Comparison of ENCODE assay signal across 14 cellular contexts in the genomic region with DNA sequence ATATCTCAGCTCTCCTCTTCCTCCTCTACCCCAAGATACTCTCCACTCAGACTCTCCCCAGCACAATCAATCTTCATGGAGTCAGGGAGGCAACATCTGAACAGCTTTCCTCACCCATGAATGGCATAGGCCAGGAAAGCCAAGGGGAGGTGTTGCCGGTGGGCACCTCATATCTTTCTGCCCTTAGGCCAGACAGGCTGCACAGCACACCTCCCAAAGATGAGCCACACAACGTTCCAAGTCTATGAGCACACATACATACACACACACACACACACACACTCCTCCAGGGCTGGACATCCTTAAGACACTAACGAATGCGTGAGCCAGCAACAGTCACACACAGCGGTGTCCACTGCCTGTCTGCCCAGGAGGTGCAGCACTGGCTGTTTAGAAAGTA. TPM values are rescaled to one million over a fixed set of nuclear protein-coding genes. Genes with fewer than 3 reads are reported as not detected.
DNase-seq lines count a peak whose midpoint lies in the region; ATAC-seq and TF ChIP-seq lines count a peak whose summit lies in the region.
"Had no signal": no experiment of that assay in that cellular context is flagged by ENCODE, and none has a peak within 500 bp of the region (broad histone marks: within the 10 kb centered on the region; RNA-seq: fewer than 3 reads in every experiment).

No MANE protein-coding gene starts in this region.

- POLR2A ChIA-PET in WTC11 (lab: Charles Lee) = no interaction called here

- no peak overlapping the region for H3K4me3 ChIP-seq in colonic mucosa
- H3K4me3 ChIP-seq: GM23338 had no signal

- ATAC-seq in WTC11 (no peak), HG02840 (IDR thresholded peaks at IDR 0.05; ENCODE audit: low FRiP score, unreplicated experiment) (no peak)
- ATAC-seq: GM23338, HCT116 had no signal

- no peaks in the 10 kb centered on the region for H3K27me3 Mint-ChIP-seq in WTC11 (ENCODE audit: low read depth)
- H3K27me3 Mint-ChIP-seq: B cell; CD4-positive, alpha-beta T cell had no signal

- DNase-seq in WTC11 (ENCODE audit: low spot score) (no peak), colonic mucosa (peak; percentile 9), ureter (ENCODE audit: low spot score) (peak; percentile 4), activated gamma-delta T cell treated with Interleukin-2 at 50 U/mL for 16 hours (no peak), SIG-M5 treated with dmso at 0.1 percent for 504 hours (lab: John Stamatoyannopoulos, UW; ENCODE audit: unreplicated experiment) (no peak)
- DNase-seq: C1 segment of cervical spinal cord; Calu3; CD4-positive, alpha-beta T cell; DMS 273 treated with DMSO at 0.1 percent for 48 hours had no signal

- H3K9me3 Mint-ChIP-seq in WTC11 = no peaks in the 10 kb centered on the region
- H3K9me3 Mint-ChIP-seq: CD4-positive, alpha-beta T cell; GM23338 had no signal

- CTCF ChIA-PET in WTC11 (lab: Charles Lee) = interaction anchor here (0.9 to 3.0 kb wide), 4 partner anchors 14 to 136 kb away, joined by 3 to 9 read pairs (median 4); no protein-coding TSS in a partner anchor

- H3K36me3 ChIP-seq in colonic mucosa = no peaks in the 10 kb centered on the region

- H3K27me3 ChIP-seq in colonic mucosa (no peaks in the 10 kb centered on the region), layer of hippocampus (ENCODE audit: control insufficient read depth, insufficient read depth, low read length) (no peaks in the 10 kb centered on the region)

- peak overlapping the region; percentile 18; the same call in 1 of the 2 replicates for H3K27ac Mint-ChIP-seq in WTC11
- H3K27ac Mint-ChIP-seq: B cell; CD4-positive, alpha-beta T cell; GM23338 had no signal

- peaks cover 33% of the 10 kb centered on the region for H3K4me1 Mint-ChIP-seq in WTC11
- H3K4me1 Mint-ChIP-seq: B cell had no signal

- H3K27ac ChIP-seq in colonic mucosa (no peak overlapping the region), layer of hippocampus (ENCODE audit: low read depth, low read length) (peak overlapping the region; percentile 76)

- H3K36me3 Mint-ChIP-seq in WTC11 = no peaks in the 10 kb centered on the region

- H3K4me1 ChIP-seq in colonic mucosa = no peaks in the 10 kb centered on the region

- no peak for TF ChIP-seq CTCF in WTC11 (IDR thresholded peaks at IDR 0.05)
- no peak for TF ChIP-seq CTCF in colonic mucosa (IDR thresholded peaks at IDR 0.05)

- intact Hi-C loops in colonic mucosa (cut with DNase I) = no loop called here

- H3K4me3 Mint-ChIP-seq in WTC11 = no peak overlapping the region
- H3K4me3 Mint-ChIP-seq: B cell; CD4-positive, alpha-beta T cell; GM23338 had no signal

- no peak overlapping the region for H3K9ac ChIP-seq in colonic mucosa (ENCODE audit: low read depth in 2 of 2, low read length in 2 of 2)

- no peaks in the 10 kb centered on the region for H3K9me3 ChIP-seq in colonic mucosa

TF ChIP-seq in WTC11, 78 proteins besides CTCF, POLR2A, EP300 and RAD21 (continues in another document):
- TF ChIP-seq, protein P1, sequence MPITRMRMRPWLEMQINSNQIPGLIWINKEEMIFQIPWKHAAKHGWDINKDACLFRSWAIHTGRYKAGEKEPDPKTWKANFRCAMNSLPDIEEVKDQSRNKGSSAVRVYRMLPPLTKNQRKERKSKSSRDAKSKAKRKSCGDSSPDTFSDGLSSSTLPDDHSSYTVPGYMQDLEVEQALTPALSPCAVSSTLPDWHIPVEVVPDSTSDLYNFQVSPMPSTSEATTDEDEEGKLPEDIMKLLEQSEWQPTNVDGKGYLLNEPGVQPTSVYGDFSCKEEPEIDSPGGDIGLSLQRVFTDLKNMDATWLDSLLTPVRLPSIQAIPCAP (CRISPR knock-in tag; IDR thresholded peaks at IDR 0.05) = no peak
- TF ChIP-seq HMGXB4 (CRISPR knock-in tag; IDR thresholded peaks at IDR 0.05) (no peak), HMGA2 (CRISPR knock-in tag; IDR thresholded peaks at IDR 0.05) (no peak), ZNF121 (CRISPR knock-in tag; IDR thresholded peaks at IDR 0.05) (no peak), TEAD1 (CRISPR knock-in tag; IDR thresholded peaks at IDR 0.05) (no peak), SMAD3 (CRISPR knock-in tag; IDR thresholded peaks at IDR 0.05; ENCODE audit: borderline replicate concordance) (no peak), ZNF138 (CRISPR knock-in tag; conservative IDR thresholded peaks at IDR 0.05) (no peak), FOXK1 (CRISPR knock-in tag; IDR thresholded peaks at IDR 0.05) (no peak), CREB1 (CRISPR knock-in tag; IDR thresholded peaks at IDR 0.05) (no peak), SOX15 (CRISPR knock-in tag; IDR thresholded peaks at IDR 0.05) (no peak), MXD4 (CRISPR knock-in tag; IDR thresholded peaks at IDR 0.05; ENCODE audit: borderline replicate concordance) (no peak), ETV6 (CRISPR knock-in tag; IDR thresholded peaks at IDR 0.05) (no peak), ZNF532 (CRISPR knock-in tag; IDR thresholded peaks at IDR 0.05; ENCODE audit: borderline replicate concordance) (no peak)
- TF ChIP-seq, protein P2, sequence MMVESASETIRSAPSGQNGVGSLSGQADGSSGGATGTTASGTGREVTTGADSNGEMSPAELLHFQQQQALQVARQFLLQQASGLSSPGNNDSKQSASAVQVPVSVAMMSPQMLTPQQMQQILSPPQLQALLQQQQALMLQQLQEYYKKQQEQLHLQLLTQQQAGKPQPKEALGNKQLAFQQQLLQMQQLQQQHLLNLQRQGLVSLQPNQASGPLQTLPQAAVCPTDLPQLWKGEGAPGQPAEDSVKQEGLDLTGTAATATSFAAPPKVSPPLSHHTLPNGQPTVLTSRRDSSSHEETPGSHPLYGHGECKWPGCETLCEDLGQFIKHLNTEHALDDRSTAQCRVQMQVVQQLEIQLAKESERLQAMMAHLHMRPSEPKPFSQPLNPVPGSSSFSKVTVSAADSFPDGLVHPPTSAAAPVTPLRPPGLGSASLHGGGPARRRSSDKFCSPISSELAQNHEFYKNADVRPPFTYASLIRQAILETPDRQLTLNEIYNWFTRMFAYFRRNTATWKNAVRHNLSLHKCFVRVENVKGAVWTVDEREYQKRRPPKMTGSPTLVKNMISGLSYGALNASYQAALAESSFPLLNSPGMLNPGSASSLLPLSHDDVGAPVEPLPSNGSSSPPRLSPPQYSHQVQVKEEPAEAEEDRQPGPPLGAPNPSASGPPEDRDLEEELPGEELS (CRISPR knock-in tag; IDR thresholded peaks at IDR 0.05) = no peak

RNA-seq across cellular contexts. Expression of gene COBL, which starts 17.7 kb away (rescaled TPM):
- total RNA-seq in WTC11 (2021) (36.5 to 49.8 TPM (median 48.1 TPM) in 3 replicates), colonic mucosa (10 to 100 TPM; 36.8 to 49.2 TPM), ureter (1.3 TPM)
- total RNA-seq: B cell; CD4-positive, alpha-beta T cell had no signal

Comparison
In these comparisons a context has a peak if more than half of its experiments do, and no peak if none do; other contexts are left out.
1. DNase-seq: peak in colonic mucosa (single experiment) and ureter (single experiment); none in WTC11 (single experiment), activated gamma-delta T cell treated with Interleukin-2 at 50 U/mL for 16 hours (single experiment) and SIG-M5 treated with dmso at 0.1 percent for 504 hours (single experiment).
2. RNA of gene COBL, which starts 17.7 kb away (total RNA-seq): 36.8 to 49.2 TPM in colonic mucosa and 36.5 to 49.8 TPM in WTC11; 1.3 TPM in ureter (single experiment); every median in the first group is over 10 times any median in the second.